9 cellular contexts compared by ENCODE assay signal in the genomic region with DNA sequence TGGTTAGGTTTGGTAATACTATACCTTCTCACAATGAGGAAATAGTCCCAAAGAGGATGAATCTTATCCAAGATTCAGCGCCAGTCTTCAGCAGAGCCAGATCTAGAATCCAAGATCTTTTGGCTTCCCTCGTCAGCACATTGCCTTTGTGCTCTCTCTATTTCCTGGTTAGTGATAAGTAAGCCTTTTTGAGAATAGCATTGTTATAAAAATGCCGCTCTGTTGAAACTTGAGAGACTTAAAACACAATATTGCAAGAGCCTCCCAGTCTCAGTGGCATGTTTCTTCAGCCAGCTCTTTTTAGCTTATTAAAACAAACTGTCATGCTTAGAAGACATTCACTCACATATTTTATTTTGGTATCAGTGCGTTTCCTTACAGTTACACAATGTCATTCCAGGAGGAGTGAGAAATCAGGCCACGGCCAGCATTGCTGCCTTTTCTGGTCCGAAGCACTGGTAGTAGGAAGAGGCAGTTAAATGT.
DNase-seq lines count a peak whose midpoint lies in the region; ATAC-seq, FAIRE-seq and TF ChIP-seq lines count a peak whose summit lies in the region.
"Had no signal": no experiment of that assay in that cellular context is flagged by ENCODE, and none has a peak within 500 bp of the region (broad histone marks: within the 10 kb centered on the region; RNA-seq: fewer than 3 reads in every experiment).

No MANE protein-coding gene starts in this region.

- no peaks in the 10 kb centered on the region for H3K27me3 ChIP-seq in adipocyte (replicated peaks; ENCODE audit: control insufficient read depth, insufficient read depth, low read length)

- H3K36me3 ChIP-seq in adipocyte (ENCODE audit: control insufficient read depth, insufficient read depth, low read length, severe bottlenecking) = no peaks in the 10 kb centered on the region

- no peak for DNase-seq in A549 (ENCODE audit: low read depth in 1 of 2, low spot score in 1 of 2)
- DNase-seq in adipocyte (ENCODE audit: low read depth) = peak; percentile 87
- peak; percentile 57 for DNase-seq in fibroblast of the conjunctiva (ENCODE audit: low read depth)
- peak; percentile 21 for DNase-seq in occipital lobe (lab: John Stamatoyannopoulos, UW)
- no peak for DNase-seq in putamen (ENCODE audit: low spot score)
- DNase-seq: small intestine had no signal

- no peak for TF ChIP-seq RAD21 in A549 (conservative IDR thresholded peaks at IDR 0.05 in 1 of 2, IDR thresholded peaks at IDR 0.05 in 1 of 2)

- H3K9ac ChIP-seq in adipocyte (ENCODE audit: low read length) = peak overlapping the region; percentile 73

- no peak for TF ChIP-seq POLR2A in A549 (IDR thresholded peaks at IDR 0.05; ENCODE audit: low read length)

- 0 out of 3 replicates have a peak overlapping the region, but pooled peaks have one; percentile 15 for H3K4me2 ChIP-seq in A549

- TF ChIP-seq CTCF in A549 (IDR thresholded peaks at IDR 0.05) = no peak

- H3K9me3 ChIP-seq in A549 = no peaks in the 10 kb centered on the region
- H3K9me3 ChIP-seq in adipocyte (ENCODE audit: control insufficient read depth, low read length) = no peaks in the 10 kb centered on the region

- no peak for FAIRE-seq in A549 (lab: Jason Lieb, UNC)
- FAIRE-seq: small intestine had no signal

- TF ChIP-seq EP300 in A549 (IDR thresholded peaks at IDR 0.05) = no peak

- ATAC-seq in A549 = no peak
- no peak for ATAC-seq in HG03521 (IDR thresholded peaks at IDR 0.05; ENCODE audit: unreplicated experiment)
- ATAC-seq in HG02938 (IDR thresholded peaks at IDR 0.05; ENCODE audit: unreplicated experiment) = no peak
- no peak for ATAC-seq in GM18498 (IDR thresholded peaks at IDR 0.05; ENCODE audit: unreplicated experiment)

- H3K4me1 ChIP-seq in A549 (peaks cover 26% of the 10 kb centered on the region; the same call in 1 of the 3 replicates), adipocyte (ENCODE audit: control insufficient read depth, insufficient read depth, low read length) (peaks cover 67% of the 10 kb centered on the region)

- H3K4me3 ChIP-seq in A549 (no peak overlapping the region), adipocyte (ENCODE audit: low read length) (peak overlapping the region; percentile 61)

- POLR2A ChIA-PET in A549 (lab: Yijun Ruan, JAX) = no interaction called here

- 83% methylated on average over 6 of the region's 6 CpGs for WGBS in A549 (ENCODE audit: missing lambda C conversion rate)

- CTCF ChIA-PET in A549 (lab: Yijun Ruan, JAX) = interaction anchor here (1.6 to 1.9 kb wide), 3 partner anchors 9 to 156 kb away, joined by 4 to 13 read pairs (median 7); no protein-coding TSS in a partner anchor

- no peak overlapping the region for H3K27ac ChIP-seq in A549

TF ChIP-seq in A549, 52 proteins besides CTCF, POLR2A, EP300 and RAD21:
- TF ChIP-seq CHD4 (IDR thresholded peaks at IDR 0.05; ENCODE audit: borderline replicate concordance) (no peak), CBX8 (IDR thresholded peaks at IDR 0.05) (no peak), RARB (CRISPR knock-in tag; IDR thresholded peaks at IDR 0.05) (no peak), SREBF2 (IDR thresholded peaks at IDR 0.05) (no peak), CHD2 (IDR thresholded peaks at IDR 0.05; ENCODE audit: low read length, partially characterized antibody) (no peak), SMC3 (IDR thresholded peaks at IDR 0.05) (no peak), CBX2 (IDR thresholded peaks at IDR 0.05; ENCODE audit: borderline replicate concordance, low read depth) (no peak), FOSL2 (IDR thresholded peaks at IDR 0.05) (no peak), FOSL2 (CRISPR knock-in tag; IDR thresholded peaks at IDR 0.05) (no peak), FOXS1 (CRISPR knock-in tag; IDR thresholded peaks at IDR 0.05) (no peak), RFX5 (IDR thresholded peaks at IDR 0.05) (no peak), HOXA7 (CRISPR knock-in tag; IDR thresholded peaks at IDR 0.05) (no peak)
- TF ChIP-seq, protein P1, sequence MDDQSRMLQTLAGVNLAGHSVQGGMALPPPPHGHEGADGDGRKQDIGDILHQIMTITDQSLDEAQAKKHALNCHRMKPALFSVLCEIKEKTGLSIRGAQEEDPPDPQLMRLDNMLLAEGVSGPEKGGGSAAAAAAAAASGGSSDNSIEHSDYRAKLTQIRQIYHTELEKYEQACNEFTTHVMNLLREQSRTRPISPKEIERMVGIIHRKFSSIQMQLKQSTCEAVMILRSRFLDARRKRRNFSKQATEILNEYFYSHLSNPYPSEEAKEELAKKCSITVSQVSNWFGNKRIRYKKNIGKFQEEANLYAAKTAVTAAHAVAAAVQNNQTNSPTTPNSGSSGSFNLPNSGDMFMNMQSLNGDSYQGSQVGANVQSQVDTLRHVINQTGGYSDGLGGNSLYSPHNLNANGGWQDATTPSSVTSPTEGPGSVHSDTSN (IDR thresholded peaks at IDR 0.05) = no peak
- TF ChIP-seq, protein P2, sequence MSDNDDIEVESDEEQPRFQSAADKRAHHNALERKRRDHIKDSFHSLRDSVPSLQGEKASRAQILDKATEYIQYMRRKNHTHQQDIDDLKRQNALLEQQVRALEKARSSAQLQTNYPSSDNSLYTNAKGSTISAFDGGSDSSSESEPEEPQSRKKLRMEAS (IDR thresholded peaks at IDR 0.05) = no peak
- TF ChIP-seq, protein P3, sequence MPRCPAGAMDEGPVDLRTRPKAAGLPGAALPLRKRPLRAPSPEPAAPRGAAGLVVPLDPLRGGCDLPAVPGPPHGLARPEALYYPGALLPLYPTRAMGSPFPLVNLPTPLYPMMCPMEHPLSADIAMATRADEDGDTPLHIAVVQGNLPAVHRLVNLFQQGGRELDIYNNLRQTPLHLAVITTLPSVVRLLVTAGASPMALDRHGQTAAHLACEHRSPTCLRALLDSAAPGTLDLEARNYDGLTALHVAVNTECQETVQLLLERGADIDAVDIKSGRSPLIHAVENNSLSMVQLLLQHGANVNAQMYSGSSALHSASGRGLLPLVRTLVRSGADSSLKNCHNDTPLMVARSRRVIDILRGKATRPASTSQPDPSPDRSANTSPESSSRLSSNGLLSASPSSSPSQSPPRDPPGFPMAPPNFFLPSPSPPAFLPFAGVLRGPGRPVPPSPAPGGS (IDR thresholded peaks at IDR 0.05) = no peak

Comparison
In these comparisons a context has a peak if more than half of its experiments do, and no peak if none do; other contexts are left out.
1. DNase-seq: peak in adipocyte (single experiment), fibroblast of the conjunctiva (single experiment) and occipital lobe (single experiment); none in A549 (0 of 2) and putamen (single experiment).